ENCODE assay signal across 8 cellular contexts in genomic region chrX:153933751-153934472, GRCh38. TPM values are rescaled to one million over a fixed set of nuclear protein-coding genes. Genes with fewer than 3 reads are reported as not detected.
DNase-seq lines count a peak whose midpoint lies in the region; ATAC-seq, FAIRE-seq and TF ChIP-seq lines count a peak whose summit lies in the region.

No MANE protein-coding gene starts in this region.

- H3K27ac ChIP-seq in DOHH2 (ENCODE audit: low read depth, low read length) = peak overlapping the region; percentile 47
- peak overlapping the region; percentile 62 for H3K27ac ChIP-seq in OCI-LY7 (ENCODE audit: low read depth, low read length, poor library complexity, severe bottlenecking)
- H3K27ac ChIP-seq in pancreas = no peak overlapping the region

- no peak for FAIRE-seq in pancreas (lab: Jason Lieb, UNC)

- intact Hi-C loops in OCI-LY7 (cut with micrococcal nuclease; ENCODE audit: unreplicated experiment) = no loop called here
- intact Hi-C loops in pancreas (cut with DNase I) = loop anchor here in 1 of 3 donors (10.0 kb wide), 1 partner anchor 59 kb away; no protein-coding TSS in a partner anchor

- H3K79me2 ChIP-seq in DOHH2 (ENCODE audit: control insufficient read depth, low read length) = peaks cover 29% of the 10 kb centered on the region
- H3K79me2 ChIP-seq in OCI-LY7 (ENCODE audit: insufficient read depth, low read depth, low read length) = peaks cover 9% of the 10 kb centered on the region; the same call in 1 of the 2 replicates

- CTCF ChIA-PET in OCI-LY7 (lab: Charles Lee; ENCODE audit: unreplicated experiment) = interaction anchor here (0.6 kb wide), 1 partner anchor 10 kb away, joined by 3 read pairs; no protein-coding TSS in a partner anchor

- H3K4me2 ChIP-seq in DOHH2 (ENCODE audit: low read length) (peak overlapping the region; percentile 81), OCI-LY7 (ENCODE audit: low read length) (peak overlapping the region; percentile 83)

- no peak for ATAC-seq in pancreas
- no peak for ATAC-seq in HG03108 (IDR thresholded peaks at IDR 0.05; ENCODE audit: unreplicated experiment)

- H3K4me3 ChIP-seq in DOHH2 (ENCODE audit: low read length) (peak overlapping the region; percentile 83), OCI-LY7 (ENCODE audit: low read depth, low read length, poor library complexity, severe bottlenecking) (peak overlapping the region; percentile 87), epithelial cell of esophagus (ENCODE audit: low read length) (peak overlapping the region; percentile 56), pancreas (peak overlapping the region; percentile 57 to 77 (median 68))

- H2AFZ ChIP-seq in OCI-LY7 (ENCODE audit: low read length) = no peak overlapping the region

- TF ChIP-seq CTCF in DOHH2 (IDR thresholded peaks at IDR 0.05; ENCODE audit: low read depth, low read length, poor library complexity, severe bottlenecking) (no peak), OCI-LY7 (conservative IDR thresholded peaks at IDR 0.05; ENCODE audit: low read length) (no peak), epithelial cell of esophagus (IDR thresholded peaks at IDR 0.05; ENCODE audit: insufficient read depth, low read depth, low read length, missing control alignments) (no peak), pancreas (IDR thresholded peaks at IDR 0.05) (no peak)

- 15 to 31% methylated on average over 13 to 14 of the region's 14 CpGs for WGBS in pancreas, 2 donors

- H3K9me3 ChIP-seq in DOHH2 (ENCODE audit: control insufficient read depth, insufficient read depth, low read length) = no peaks in the 10 kb centered on the region
- H3K9me3 ChIP-seq in OCI-LY7 (ENCODE audit: low read length) = no peaks in the 10 kb centered on the region
- H3K9me3 ChIP-seq in pancreas = no peaks in the 10 kb centered on the region

- no peak for DNase-seq in OCI-LY7 (ENCODE audit: low spot score)
- DNase-seq in epithelial cell of esophagus (ENCODE audit: low read depth) = peak; percentile 29
- no peak for DNase-seq in pancreas
- no peak for DNase-seq in Kasumi-1 (lab: John Stamatoyannopoulos, UW)
- DNase-seq in mesenteric fat pad (ENCODE audit: low spot score) = no peak
- DNase-seq in stimulated activated CD4-positive, alpha-beta T cell treated with anti-CD3 and anti-CD28 coated beads, Interleukin-2, amount 100 ng/mL, for 24 hours = no peak

- H3K4me1 ChIP-seq in DOHH2 (ENCODE audit: control insufficient read depth, low read length) (peaks cover 19% of the 10 kb centered on the region), OCI-LY7 (ENCODE audit: insufficient read depth, low read length, poor library complexity, severe bottlenecking) (peaks cover 20% of the 10 kb centered on the region), pancreas (peaks cover 0 to 5% (median 5%) of the 10 kb centered on the region in 3 donors)

- H3K9me2 ChIP-seq in DOHH2 (replicated peaks; ENCODE audit: control insufficient read depth, low read length) (no peaks in the 10 kb centered on the region), OCI-LY7 (ENCODE audit: insufficient read depth, low read length) (no peaks in the 10 kb centered on the region)

- peaks cover 35% of the 10 kb centered on the region for H3K36me3 ChIP-seq in DOHH2 (ENCODE audit: control insufficient read depth, low read length)
- peaks cover 31% of the 10 kb centered on the region for H3K36me3 ChIP-seq in OCI-LY7 (ENCODE audit: insufficient read depth, low read length)
- H3K36me3 ChIP-seq in pancreas = no peaks in the 10 kb centered on the region

- POLR2A ChIA-PET in OCI-LY7 (lab: Charles Lee) = interaction anchor here (1.4 to 2.6 kb wide), 2 partner anchors 9 to 37 kb away, joined by 3 to 13 read pairs; partner anchors contain the start of gene HCFC1

- H3K27me3 ChIP-seq in DOHH2 (ENCODE audit: control insufficient read depth, low read length) (no peaks in the 10 kb centered on the region), pancreas (no peaks in the 10 kb centered on the region)

- 0 out of 2 replicates have a peak, but pooled peaks cover 2% of the 10 kb centered on the region for H3F3A ChIP-seq in DOHH2 (ENCODE audit: control insufficient read depth, insufficient read depth)

- H4K20me1 ChIP-seq in DOHH2 (ENCODE audit: control insufficient read depth, insufficient read depth, low read depth, low read length) (no peaks in the 10 kb centered on the region), OCI-LY7 (ENCODE audit: insufficient read depth, low read length) (no peaks in the 10 kb centered on the region)

- BruUV-seq in OCI-LY7 (replicated peaks; lab: Mats Ljungman, UMichigan) = TSS peak; percentile 48

RNA-seq across cellular contexts. Expression of gene NAA10, which starts 0.9 kb away (rescaled TPM):
- total RNA-seq in OCI-LY7 (2014; rRNA removed; shearing (Covaris generic)) = 77.5 and 82.7 TPM in 2 replicates
- total RNA-seq in OCI-LY7 (2022) = 90.5 and 105 TPM in 2 replicates
- 10 to 100 TPM; 24.5 to 49.0 (median 40.3) TPM for total RNA-seq in pancreas
- 100 to 1,000 TPM in 1 of 2 donors, 10 to 100 TPM in 1; 95.1 to 115 TPM for polyA plus RNA-seq in pancreas
- total RNA-seq in mesenteric fat pad = 118 TPM

RNA-seq across cellular contexts. Expression of gene ARHGAP4, which starts 7.8 kb away (rescaled TPM):
- total RNA-seq in OCI-LY7 (2014; rRNA removed; shearing (Covaris generic)) = 126 and 127 TPM in 2 replicates
- total RNA-seq in OCI-LY7 (2022) (119 and 128 TPM in 2 replicates), pancreas (10 to 100 TPM in 3 of 6 donors, 1 to 10 TPM in 3; 1.9 to 18.9 (median 8.9) TPM), mesenteric fat pad (43.0 TPM)
- polyA plus RNA-seq in pancreas = 10 to 100 TPM; 44.7 to 71.7 TPM

RNA-seq across cellular contexts. Expression of gene RENBP, which starts 10.5 kb away (rescaled TPM):
- 2.8 and 3.6 TPM in 2 replicates for total RNA-seq in OCI-LY7 (2014; rRNA removed; shearing (Covaris generic))
- total RNA-seq in OCI-LY7 (2022) (6.2 and 6.8 TPM in 2 replicates), pancreas (1 to 10 TPM in 4 of 6 donors, under 1 TPM in 2; 0.43 to 7.5 (median 1.6) TPM), mesenteric fat pad (34.5 TPM)
- 1 to 10 TPM; 2.8 to 5.1 TPM for polyA plus RNA-seq in pancreas

RNA-seq across cellular contexts. Expression of gene AVPR2, which starts 29.4 kb away (rescaled TPM):
- total RNA-seq in OCI-LY7 (2014; rRNA removed; shearing (Covaris generic)) = 0.09 TPM in 1 of 2 replicates, not detected in the other
- total RNA-seq in OCI-LY7 (2022) (0.46 TPM in 1 of 2 replicates, not detected in the other), pancreas (under 1 TPM; 0.12 to 0.58 (median 0.31) TPM), mesenteric fat pad (7.2 TPM)
- 1 to 10 TPM; 1.3 TPM for polyA plus RNA-seq in pancreas

RNA-seq across cellular contexts. Expression of gene HCFC1, which starts 37.7 kb away (rescaled TPM):
- 51.9 and 64.2 TPM in 2 replicates for total RNA-seq in OCI-LY7 (2014; rRNA removed; shearing (Covaris generic))
- 134 TPM in 2 replicates for total RNA-seq in OCI-LY7 (2022)
- 10 to 100 TPM; 10.4 to 28.4 (median 17.0) TPM for total RNA-seq in pancreas
- 10 to 100 TPM; 15.7 to 17.1 TPM for polyA plus RNA-seq in pancreas
- 45.3 TPM for total RNA-seq in mesenteric fat pad

Comparison
In these comparisons a context has a peak if more than half of its experiments do, and no peak if none do; other contexts are left out.
1. H3K27ac ChIP-seq: peak in DOHH2 (single experiment) and OCI-LY7 (single experiment); none in pancreas (0 of 4).
2. Peak in every context shown above with its lines, with median percentiles within 50 percentile points of each other: H3K4me3 ChIP-seq.